12 cellular contexts compared by ENCODE assay signal in genomic region chr7:50560865-50561351, GRCh38. TPM values are rescaled to one million over a fixed set of nuclear protein-coding genes. Genes with fewer than 3 reads are reported as not detected.
DNase-seq lines count a peak whose midpoint lies in the region; ATAC-seq and TF ChIP-seq lines count a peak whose summit lies in the region.
"Had no signal": no experiment of that assay in that cellular context is flagged by ENCODE, and none has a peak within 500 bp of the region (broad histone marks: within the 10 kb centered on the region; RNA-seq: fewer than 3 reads in every experiment).

No MANE protein-coding gene starts in this region.

- no peaks in the 10 kb centered on the region for H3K36me3 ChIP-seq in ovary

- no peak for TF ChIP-seq EP300 in ovary (IDR thresholded peaks at IDR 0.05)

- POLR2A ChIA-PET in WTC11 (lab: Charles Lee) = no interaction called here

- peaks cover 20% of the 10 kb centered on the region for H3K4me1 Mint-ChIP-seq in WTC11
- no peaks in the 10 kb centered on the region for H3K4me1 Mint-ChIP-seq in natural killer cell treated with Interleukin-12 subunit alpha and Interleukin-12 subunit beta and Interleukin-15 and Interleukin-18, amount 100 ng/mL, for 72 hours (ENCODE audit: low read depth in 2 of 2)
- H3K4me1 Mint-ChIP-seq: activated naive CD8-positive, alpha-beta T cell treated with anti-CD3 and anti-CD28 coated beads, Interleukin-2, amount 10 ng/mL, durations not matched to agents 7 days and 5 days had no signal

- no peaks in the 10 kb centered on the region for H3K27me3 ChIP-seq in ovary

- intact Hi-C loops in ovary (cut with DNase I) = no loop called here

- no peak for TF ChIP-seq POLR2A in ovary (IDR thresholded peaks at IDR 0.05)

- H3K36me3 Mint-ChIP-seq in WTC11 = no peaks in the 10 kb centered on the region
- no peaks in the 10 kb centered on the region for H3K36me3 Mint-ChIP-seq in natural killer cell treated with Interleukin-12 subunit alpha and Interleukin-12 subunit beta and Interleukin-15 and Interleukin-18, amount 100 ng/mL, for 72 hours
- H3K36me3 Mint-ChIP-seq: activated naive CD8-positive, alpha-beta T cell treated with anti-CD3 and anti-CD28 coated beads, Interleukin-2, amount 10 ng/mL, durations not matched to agents 7 days and 5 days had no signal

- H3K27me3 Mint-ChIP-seq in WTC11 (ENCODE audit: low read depth) = no peaks in the 10 kb centered on the region
- peaks cover 9 to 39% of the 10 kb centered on the region in 2 donors for H3K27me3 Mint-ChIP-seq in natural killer cell treated with Interleukin-12 subunit alpha and Interleukin-12 subunit beta and Interleukin-15 and Interleukin-18, amount 100 ng/mL, for 72 hours

- H3K9me3 Mint-ChIP-seq in WTC11 = no peaks in the 10 kb centered on the region
- no peaks in the 10 kb centered on the region for H3K9me3 Mint-ChIP-seq in natural killer cell treated with Interleukin-12 subunit alpha and Interleukin-12 subunit beta and Interleukin-15 and Interleukin-18, amount 100 ng/mL, for 72 hours
- H3K9me3 Mint-ChIP-seq: activated naive CD8-positive, alpha-beta T cell treated with anti-CD3 and anti-CD28 coated beads, Interleukin-2, amount 10 ng/mL, durations not matched to agents 7 days and 5 days had no signal

- TF ChIP-seq CTCF in WTC11 (IDR thresholded peaks at IDR 0.05) (no peak), ovary (IDR thresholded peaks at IDR 0.05) (no peak)

- H3K27ac Mint-ChIP-seq in WTC11 = no peak overlapping the region
- no peak overlapping the region for H3K27ac Mint-ChIP-seq in natural killer cell treated with Interleukin-12 subunit alpha and Interleukin-12 subunit beta and Interleukin-15 and Interleukin-18, amount 100 ng/mL, for 72 hours
- H3K27ac Mint-ChIP-seq: activated naive CD8-positive, alpha-beta T cell treated with anti-CD3 and anti-CD28 coated beads, Interleukin-2, amount 10 ng/mL, durations not matched to agents 7 days and 5 days had no signal

- H3K27ac ChIP-seq in ovary = no peak overlapping the region
- H3K27ac ChIP-seq: C4-2B had no signal

- peak; percentile 86 for DNase-seq in NCI-H1105 treated with DMSO at 0.1 percent for 48 hours (lab: John Stamatoyannopoulos, UW)
- peak; percentile 43 for DNase-seq in NCI-H2171 treated with DMSO at 0.1 percent for 48 hours (lab: John Stamatoyannopoulos, UW)
- DNase-seq in WTC11 (ENCODE audit: low spot score) = peak; percentile 32
- peak; percentile 31 to 52 (median 41) for DNase-seq in ovary
- DNase-seq in HK-2 (ENCODE audit: unreplicated experiment) = no peak
- DNase-seq in natural killer cell treated with Interleukin-12 subunit alpha and Interleukin-12 subunit beta and Interleukin-15 and Interleukin-18, amount 100 ng/mL, for 72 hours (ENCODE audit: low spot score) = no peak
- DNase-seq: activated naive CD8-positive, alpha-beta T cell treated with anti-CD3 and anti-CD28 coated beads, Interleukin-2, amount 10 ng/mL, durations not matched to agents 7 days and 5 days; Right ventricle myocardium superior had no signal

- H3K4me3 Mint-ChIP-seq in WTC11 = no peak overlapping the region
- no peak overlapping the region for H3K4me3 Mint-ChIP-seq in natural killer cell treated with Interleukin-12 subunit alpha and Interleukin-12 subunit beta and Interleukin-15 and Interleukin-18, amount 100 ng/mL, for 72 hours
- H3K4me3 Mint-ChIP-seq: activated naive CD8-positive, alpha-beta T cell treated with anti-CD3 and anti-CD28 coated beads, Interleukin-2, amount 10 ng/mL, durations not matched to agents 7 days and 5 days had no signal

- CTCF ChIA-PET in WTC11 (lab: Charles Lee) = interaction anchor here (1.1 to 2.1 kb wide), 4 partner anchors 28 to 440 kb away, joined by 3 to 6 read pairs (median 4); no protein-coding TSS in a partner anchor

- H3K9me3 ChIP-seq in ovary = no peaks in the 10 kb centered on the region

- WGBS in ovary, 3 donors = 9 to 19% (median 10%) methylated on average over 9 of the region's 9 CpGs

- H3K4me3 ChIP-seq in ovary = no peak overlapping the region

- ATAC-seq in WTC11 (peak; percentile 65), GM18517 (IDR thresholded peaks at IDR 0.05; ENCODE audit: unreplicated experiment) (no peak), GM18502 (IDR thresholded peaks at IDR 0.05; ENCODE audit: poor library complexity, unreplicated experiment) (no peak)
- no peak for ATAC-seq in natural killer cell treated with Interleukin-12 subunit alpha and Interleukin-12 subunit beta and Interleukin-15 and Interleukin-18, amount 100 ng/mL, for 72 hours

- peaks cover 22% of the 10 kb centered on the region for H3K4me1 ChIP-seq in ovary (ENCODE audit: insufficient read depth)

TF ChIP-seq in WTC11, 78 proteins besides CTCF, POLR2A, EP300 and RAD21:
- TF ChIP-seq HMGXB4 (CRISPR knock-in tag; IDR thresholded peaks at IDR 0.05) = no peak
- no peak for TF ChIP-seq SMAD3 (CRISPR knock-in tag; IDR thresholded peaks at IDR 0.05; ENCODE audit: borderline replicate concordance)
- TF ChIP-seq ZNF512 (CRISPR knock-in tag; IDR thresholded peaks at IDR 0.05; ENCODE audit: borderline replicate concordance) = no peak
- no peak for TF ChIP-seq GABPB1 (CRISPR knock-in tag; IDR thresholded peaks at IDR 0.05)
- TF ChIP-seq OVOL2 (CRISPR knock-in tag; IDR thresholded peaks at IDR 0.05; ENCODE audit: borderline replicate concordance) = no peak
- TF ChIP-seq GRHL2 (CRISPR knock-in tag; IDR thresholded peaks at IDR 0.05; ENCODE audit: insufficient replicate concordance, severe bottlenecking) = no peak
- TF ChIP-seq CREB1 (CRISPR knock-in tag; IDR thresholded peaks at IDR 0.05) = no peak
- no peak for TF ChIP-seq ZNF425 (CRISPR knock-in tag; conservative IDR thresholded peaks at IDR 0.05)
- TF ChIP-seq NFATC4 (CRISPR knock-in tag; IDR thresholded peaks at IDR 0.05) = no peak
- no peak for TF ChIP-seq NR3C1 (CRISPR knock-in tag; conservative IDR thresholded peaks at IDR 0.05; ENCODE audit: low read depth)
- TF ChIP-seq ETV6 (CRISPR knock-in tag; IDR thresholded peaks at IDR 0.05) = no peak

RNA-seq across cellular contexts. Expression of gene DDC, which starts 4.3 kb away (rescaled TPM):
- total RNA-seq in WTC11 (2021) (not detected in 3 replicates), ovary (1 to 10 TPM in 3 of 7 donors, under 1 TPM in 4; 0.35 to 3.3 (median 0.78) TPM)
- under 1 TPM; 0.24 to 0.57 TPM for polyA plus RNA-seq in ovary
- not detected for total RNA-seq in natural killer cell treated with Interleukin-12 subunit alpha and Interleukin-12 subunit beta and Interleukin-15 and Interleukin-18, amount 100 ng/mL, for 72 hours
- total RNA-seq: activated naive CD8-positive, alpha-beta T cell treated with anti-CD3 and anti-CD28 coated beads, Interleukin-2, amount 10 ng/mL, durations not matched to agents 7 days and 5 days; Right ventricle myocardium superior; subcutaneous adipose tissue had no signal

Comparison
In these comparisons a context has a peak if more than half of its experiments do, and no peak if none do; other contexts are left out.
1. DNase-seq: peak in NCI-H1105 treated with DMSO at 0.1 percent for 48 hours (single experiment), NCI-H2171 treated with DMSO at 0.1 percent for 48 hours (single experiment), WTC11 (single experiment) and ovary (5 of 5); none in HK-2 (single experiment) and natural killer cell treated with Interleukin-12 subunit alpha and Interleukin-12 subunit beta and Interleukin-15 and Interleukin-18, amount 100 ng/mL, for 72 hours (single experiment).